1 cellular context compared by ENCODE assay signal in the genomic region with DNA sequence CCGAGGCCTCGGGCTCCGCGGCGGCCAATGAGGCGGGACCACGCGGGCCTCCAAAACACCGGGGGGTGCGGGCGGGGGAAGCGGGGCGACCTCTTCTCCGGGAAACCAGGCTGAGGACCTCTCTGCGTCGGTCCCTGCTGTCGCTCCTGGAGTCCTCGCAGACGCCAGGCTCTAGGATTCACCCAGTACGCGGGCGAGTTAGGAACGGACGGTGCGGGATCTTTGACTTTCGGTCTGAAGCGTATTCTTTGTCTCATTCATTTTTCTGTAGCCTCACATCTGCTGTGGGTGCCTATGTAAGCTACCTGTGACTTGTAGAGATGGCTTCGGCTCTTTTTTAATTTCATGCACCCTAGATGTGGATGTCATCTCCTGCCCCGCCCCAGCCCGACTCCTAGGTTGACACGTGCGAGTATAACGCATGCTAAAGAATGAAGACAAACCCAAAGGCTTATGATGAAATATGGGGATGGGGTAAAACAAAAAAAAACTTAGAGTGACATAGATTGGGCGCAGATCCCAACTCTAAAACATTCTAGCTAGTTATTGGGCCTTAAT.
TF ChIP-seq lines count a peak whose summit lies in the region.

No MANE protein-coding gene starts in this region.

TF ChIP-seq in K562, 482 proteins besides CTCF, POLR2A, EP300 and RAD21 (continued from another document):
- TF ChIP-seq, protein P1, sequence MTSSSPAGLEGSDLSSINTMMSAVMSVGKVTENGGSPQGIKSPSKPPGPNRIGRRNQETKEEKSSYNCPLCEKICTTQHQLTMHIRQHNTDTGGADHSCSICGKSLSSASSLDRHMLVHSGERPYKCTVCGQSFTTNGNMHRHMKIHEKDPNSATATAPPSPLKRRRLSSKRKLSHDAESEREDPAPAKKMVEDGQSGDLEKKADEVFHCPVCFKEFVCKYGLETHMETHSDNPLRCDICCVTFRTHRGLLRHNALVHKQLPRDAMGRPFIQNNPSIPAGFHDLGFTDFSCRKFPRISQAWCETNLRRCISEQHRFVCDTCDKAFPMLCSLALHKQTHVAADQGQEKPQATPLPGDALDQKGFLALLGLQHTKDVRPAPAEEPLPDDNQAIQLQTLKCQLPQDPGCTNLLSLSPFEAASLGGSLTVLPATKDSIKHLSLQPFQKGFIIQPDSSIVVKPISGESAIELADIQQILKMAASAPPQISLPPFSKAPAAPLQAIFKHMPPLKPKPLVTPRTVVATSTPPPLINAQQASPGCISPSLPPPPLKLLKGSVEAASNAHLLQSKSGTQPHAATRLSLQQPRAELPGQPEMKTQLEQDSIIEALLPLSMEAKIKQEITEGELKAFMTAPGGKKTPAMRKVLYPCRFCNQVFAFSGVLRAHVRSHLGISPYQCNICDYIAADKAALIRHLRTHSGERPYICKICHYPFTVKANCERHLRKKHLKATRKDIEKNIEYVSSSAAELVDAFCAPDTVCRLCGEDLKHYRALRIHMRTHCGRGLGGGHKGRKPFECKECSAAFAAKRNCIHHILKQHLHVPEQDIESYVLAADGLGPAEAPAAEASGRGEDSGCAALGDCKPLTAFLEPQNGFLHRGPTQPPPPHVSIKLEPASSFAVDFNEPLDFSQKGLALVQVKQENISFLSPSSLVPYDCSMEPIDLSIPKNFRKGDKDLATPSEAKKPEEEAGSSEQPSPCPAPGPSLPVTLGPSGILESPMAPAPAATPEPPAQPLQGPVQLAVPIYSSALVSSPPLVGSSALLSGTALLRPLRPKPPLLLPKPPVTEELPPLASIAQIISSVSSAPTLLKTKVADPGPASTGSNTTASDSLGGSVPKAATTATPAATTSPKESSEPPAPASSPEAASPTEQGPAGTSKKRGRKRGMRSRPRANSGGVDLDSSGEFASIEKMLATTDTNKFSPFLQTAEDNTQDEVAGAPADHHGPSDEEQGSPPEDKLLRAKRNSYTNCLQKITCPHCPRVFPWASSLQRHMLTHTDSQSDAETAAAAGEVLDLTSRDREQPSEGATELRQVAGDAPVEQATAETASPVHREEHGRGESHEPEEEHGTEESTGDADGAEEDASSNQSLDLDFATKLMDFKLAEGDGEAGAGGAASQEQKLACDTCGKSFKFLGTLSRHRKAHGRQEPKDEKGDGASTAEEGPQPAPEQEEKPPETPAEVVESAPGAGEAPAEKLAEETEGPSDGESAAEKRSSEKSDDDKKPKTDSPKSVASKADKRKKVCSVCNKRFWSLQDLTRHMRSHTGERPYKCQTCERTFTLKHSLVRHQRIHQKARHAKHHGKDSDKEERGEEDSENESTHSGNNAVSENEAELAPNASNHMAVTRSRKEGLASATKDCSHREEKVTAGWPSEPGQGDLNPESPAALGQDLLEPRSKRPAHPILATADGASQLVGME (CRISPR knock-in tag; IDR thresholded peaks at IDR 0.05): 0 out of 2 replicates have a peak, but pooled peaks have one; percentile 45
- TF ChIP-seq NR2C2 (CRISPR knock-in tag; IDR thresholded peaks at IDR 0.05): no peak
- TF ChIP-seq NR2C2 (tag; IDR thresholded peaks at IDR 0.05): peak; percentile 80; the same call in 1 of the 2 replicates
- TF ChIP-seq, protein P2, sequence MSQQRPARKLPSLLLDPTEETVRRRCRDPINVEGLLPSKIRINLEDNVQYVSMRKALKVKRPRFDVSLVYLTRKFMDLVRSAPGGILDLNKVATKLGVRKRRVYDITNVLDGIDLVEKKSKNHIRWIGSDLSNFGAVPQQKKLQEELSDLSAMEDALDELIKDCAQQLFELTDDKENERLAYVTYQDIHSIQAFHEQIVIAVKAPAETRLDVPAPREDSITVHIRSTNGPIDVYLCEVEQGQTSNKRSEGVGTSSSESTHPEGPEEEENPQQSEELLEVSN (IDR thresholded peaks at IDR 0.05; ENCODE audit: borderline replicate concordance in 1 of 2, extremely low read depth in 1 of 2, insufficient read depth in 1 of 2, insufficient read length in 1 of 2, low read depth in 1 of 2, low read length in 1 of 2, poor library complexity in 1 of 2, severe bottlenecking in 1 of 2): peak; percentile 58 to 83
- TF ChIP-seq LCOR (CRISPR knock-in tag; IDR thresholded peaks at IDR 0.05): peak; percentile 64; the same call in 1 of the 2 replicates
- no peak for TF ChIP-seq RUNX1 (IDR thresholded peaks at IDR 0.05; ENCODE audit: low read depth)
- TF ChIP-seq KAT7 (CRISPR knock-in tag; IDR thresholded peaks at IDR 0.05; ENCODE audit: borderline replicate concordance): 0 out of 2 replicates have a peak, but pooled peaks have one; percentile 18
- no peak for TF ChIP-seq ZNF586 (CRISPR knock-in tag; conservative IDR thresholded peaks at IDR 0.05)
- 0 out of 2 replicates have a peak, but pooled peaks have one; percentile 10 for TF ChIP-seq PHF8 (IDR thresholded peaks at IDR 0.05; ENCODE audit: borderline replicate concordance, low read length)
- peak; percentile 61 for TF ChIP-seq BHLHE40 (IDR thresholded peaks at IDR 0.05; ENCODE audit: low read length)
